ENCODE assay signal across 17 cellular contexts in genomic region chrY:13338694-13339093, GRCh38.
DNase-seq lines count a peak whose midpoint lies in the region; ATAC-seq, FAIRE-seq and TF ChIP-seq lines count a peak whose summit lies in the region.
"Had no signal": no experiment of that assay in that cellular context is flagged by ENCODE, and none has a peak within 500 bp of the region (broad histone marks: within the 10 kb centered on the region; RNA-seq: fewer than 3 reads in every experiment).

No MANE protein-coding gene starts in this region.

- POLR2A ChIA-PET in HepG2 (lab: Yijun Ruan, JAX), result no interaction called here

- peak overlapping the region; percentile 16 for H3K27ac Mint-ChIP-seq in activated naive CD8-positive, alpha-beta T cell
- H3K27ac Mint-ChIP-seq in activated naive CD8-positive, alpha-beta T cell treated with anti-CD3 and anti-CD28 coated beads, Interleukin-2, amount 50 U/mL, for 24 hours, result no peak overlapping the region

- H3K9me3 ChIP-seq in neutrophil, result no peaks in the 10 kb centered on the region
- H3K9me3 ChIP-seq in stomach, result no peaks in the 10 kb centered on the region
- no peaks in the 10 kb centered on the region for H3K9me3 ChIP-seq in HepG2 (ENCODE audit: low read length)

- H3K4me1 Mint-ChIP-seq in activated naive CD8-positive, alpha-beta T cell (ENCODE audit: low read depth), result peaks cover 14% of the 10 kb centered on the region
- H3K4me1 Mint-ChIP-seq in activated naive CD8-positive, alpha-beta T cell treated with anti-CD3 and anti-CD28 coated beads, Interleukin-2, amount 50 U/mL, for 24 hours, result peaks cover 9% of the 10 kb centered on the region

- WGBS in stomach, 5 donors, result 51 to 72% (median 64%) methylated on average over 4 of the region's 4 CpGs; no CpG with 5 or more reads in 2 of the 5 donors
- WGBS in HepG2 (ENCODE audit: low lambda C conversion rate), result 82% methylated on average over 4 of the region's 4 CpGs

- H4K20me1 ChIP-seq in HepG2 (ENCODE audit: insufficient read depth, low read length), result no peaks in the 10 kb centered on the region

- no peak overlapping the region for H3K4me2 ChIP-seq in HepG2 (ENCODE audit: low read depth, low read length)
- H3K4me2 ChIP-seq: PC-9 had no signal

- in situ Hi-C loops in HepG2 (cut with HindIII; ENCODE audit: extremely low pct_ligation_motif_present, low pct_unique_long_range_greater_than_20kb), result loop anchor here (25.0 kb wide), 2 partner anchors 426 to 851 kb away; partner anchors contain the start of gene DDX3Y

- TF ChIP-seq EP300 in stomach (IDR thresholded peaks at IDR 0.05) (no peak), HepG2 (IDR thresholded peaks at IDR 0.05; ENCODE audit: low read depth in 2 of 2, low read length in 2 of 2) (no peak), HepG2 (CRISPR knock-in tag; IDR thresholded peaks at IDR 0.05; ENCODE audit: borderline replicate concordance) (no peak)

- no peaks in the 10 kb centered on the region for H3K79me2 ChIP-seq in HepG2 (ENCODE audit: insufficient read depth, low read length)

- TF ChIP-seq CTCF in neutrophil (IDR thresholded peaks at IDR 0.05), result no peak
- TF ChIP-seq CTCF in stomach (IDR thresholded peaks at IDR 0.05), result no peak
- TF ChIP-seq CTCF in HepG2 (CRISPR knock-in tag; IDR thresholded peaks at IDR 0.05), result no peak
- TF ChIP-seq CTCF in GM10266 (IDR thresholded peaks at IDR 0.05; ENCODE audit: control insufficient read depth, insufficient read depth, low read depth, missing control alignments), result no peak

- peaks cover 14% of the 10 kb centered on the region for H3K36me3 ChIP-seq in neutrophil
- H3K36me3 ChIP-seq in stomach, result peaks cover 0 to 52% (median 0%) of the 10 kb centered on the region in 4 donors
- H3K36me3 ChIP-seq in HepG2 (replicated peaks in 1 of 2; ENCODE audit: control insufficient read depth in 1 of 2, insufficient read depth in 2 of 2, low read length in 2 of 2), result no peaks in the 10 kb centered on the region

- no peak overlapping the region for H3K9ac ChIP-seq in HepG2 (ENCODE audit: insufficient read depth, low read depth, low read length)

- no peak overlapping the region for H2AFZ ChIP-seq in HepG2 (ENCODE audit: low read length)
- H2AFZ ChIP-seq: PC-9 had no signal

- peak overlapping the region; percentile 67 for H3K27ac ChIP-seq in neutrophil
- no peak overlapping the region for H3K27ac ChIP-seq in stomach
- H3K27ac ChIP-seq in HepG2 (ENCODE audit: extremely low read length, insufficient read depth, low read length), result no peak overlapping the region
- H3K27ac ChIP-seq: PC-9 had no signal

- CTCF ChIA-PET in HepG2 (lab: Yijun Ruan, JAX; ENCODE audit: low intra/inter-chr PET ratio, low total read pairs), result no interaction called here

- intact Hi-C loops in stomach (cut with DNase I; ENCODE audit: low total_unique reads) (no loop called here), HepG2 (cut with micrococcal nuclease; ENCODE audit: unreplicated experiment) (no loop called here)

- H3K9me3 Mint-ChIP-seq in activated naive CD8-positive, alpha-beta T cell (ENCODE audit: low read depth), result no peaks in the 10 kb centered on the region
- H3K9me3 Mint-ChIP-seq in activated naive CD8-positive, alpha-beta T cell treated with anti-CD3 and anti-CD28 coated beads, Interleukin-2, amount 50 U/mL, for 24 hours, result no peaks in the 10 kb centered on the region
- H3K9me3 Mint-ChIP-seq: HFFc6 had no signal

- H3K36me3 Mint-ChIP-seq in activated naive CD8-positive, alpha-beta T cell, result peaks cover 10% of the 10 kb centered on the region
- H3K36me3 Mint-ChIP-seq in activated naive CD8-positive, alpha-beta T cell treated with anti-CD3 and anti-CD28 coated beads, Interleukin-2, amount 50 U/mL, for 24 hours (ENCODE audit: low read depth), result peaks cover 44% of the 10 kb centered on the region

- no peaks in the 10 kb centered on the region for H3K27me3 Mint-ChIP-seq in activated naive CD8-positive, alpha-beta T cell
- H3K27me3 Mint-ChIP-seq in activated naive CD8-positive, alpha-beta T cell treated with anti-CD3 and anti-CD28 coated beads, Interleukin-2, amount 50 U/mL, for 24 hours, result no peaks in the 10 kb centered on the region

- no peak overlapping the region for H3K4me3 ChIP-seq in neutrophil (ENCODE audit: low read depth in 1 of 2, low read length in 1 of 2)
- no peak overlapping the region for H3K4me3 ChIP-seq in stomach
- no peak overlapping the region for H3K4me3 ChIP-seq in HepG2 (replicated peaks in 1 of 3; ENCODE audit: insufficient read depth in 1 of 3, low read depth in 2 of 3, low read length in 3 of 3)
- H3K4me3 ChIP-seq: PC-9 had no signal

- no TSS peak for BruUV-seq in HepG2 (replicated peaks; lab: Mats Ljungman, UMichigan)

- no peak for FAIRE-seq in HepG2 (lab: Jason Lieb, UNC)
- FAIRE-seq: GM12891 had no signal

- H3K27me3 ChIP-seq in neutrophil (no peaks in the 10 kb centered on the region), stomach (no peaks in the 10 kb centered on the region), HepG2 (ENCODE audit: control insufficient read depth in 1 of 2, insufficient read depth in 2 of 2, low read length in 2 of 2) (no peaks in the 10 kb centered on the region)

- TF ChIP-seq RAD21 in HepG2 (CRISPR knock-in tag; IDR thresholded peaks at IDR 0.05), result no peak

- no peak for TF ChIP-seq POLR2A in stomach (IDR thresholded peaks at IDR 0.05)
- TF ChIP-seq POLR2A in HepG2 (IDR thresholded peaks at IDR 0.05; ENCODE audit: insufficient read depth in 1 of 2, low read depth in 2 of 2, low read length in 2 of 2), result no peak

- H3K4me1 ChIP-seq in neutrophil (ENCODE audit: control insufficient read depth in 1 of 2, insufficient read depth in 1 of 2, low read depth in 1 of 2, low read length in 1 of 2), result peaks cover 0 to 26% of the 10 kb centered on the region in 2 experiments
- H3K4me1 ChIP-seq in stomach, result peaks cover 0 to 7% (median 0%) of the 10 kb centered on the region in 4 donors
- no peaks in the 10 kb centered on the region for H3K4me1 ChIP-seq in HepG2 (ENCODE audit: insufficient read depth, low read length)

- ATAC-seq in activated naive CD8-positive, alpha-beta T cell treated with anti-CD3 and anti-CD28 coated beads, Interleukin-2, amount 50 U/mL, for 24 hours, result no peak
- ATAC-seq in HepG2 (no peak), GM21529 (IDR thresholded peaks at IDR 0.05; ENCODE audit: unreplicated experiment) (no peak)

- DNase-seq in activated naive CD8-positive, alpha-beta T cell treated with anti-CD3 and anti-CD28 coated beads, Interleukin-2, amount 50 U/mL, for 24 hours, result no peak
- DNase-seq in foreskin melanocyte (peak; percentile 2), stomach (no peak), HepG2 (ENCODE audit: low spot score) (no peak), GM10266 (ENCODE audit: extremely low spot score) (no peak)
- DNase-seq: 8988T, HFFc6, NCI-H1105 treated with DMSO at 0.1 percent for 48 hours, NCI-H187 treated with DMSO at 0.1 percent for 48 hours, NCI-H2171, NCI-H446 treated with DMSO at 0.1 percent for 48 hours, NCI-H748 treated with DMSO at 0.1 percent for 48 hours, PC-9 had no signal

- no peak overlapping the region for H3K4me3 Mint-ChIP-seq in activated naive CD8-positive, alpha-beta T cell
- H3K4me3 Mint-ChIP-seq in activated naive CD8-positive, alpha-beta T cell treated with anti-CD3 and anti-CD28 coated beads, Interleukin-2, amount 50 U/mL, for 24 hours, result no peak overlapping the region
- H3K4me3 Mint-ChIP-seq: HFFc6 had no signal

TF ChIP-seq in HepG2, 621 proteins besides CTCF, POLR2A, EP300 and RAD21 (continues in another document):
- TF ChIP-seq KDM2A (CRISPR knock-in tag; IDR thresholded peaks at IDR 0.05; ENCODE audit: borderline replicate concordance, low read depth) (no peak), PAF1 (CRISPR knock-in tag; IDR thresholded peaks at IDR 0.05) (no peak), ZNF225 (CRISPR knock-in tag; IDR thresholded peaks at IDR 0.05) (no peak), ZC3H13 (CRISPR knock-in tag; IDR thresholded peaks at IDR 0.05) (no peak), ADNP (CRISPR knock-in tag; IDR thresholded peaks at IDR 0.05) (no peak), GATA4 (IDR thresholded peaks at IDR 0.05; ENCODE audit: borderline replicate concordance, low read depth) (no peak), KLF9 (CRISPR knock-in tag; IDR thresholded peaks at IDR 0.05; ENCODE audit: low read depth) (no peak), RFX1 (IDR thresholded peaks at IDR 0.05) (no peak), ZNF709 (CRISPR knock-in tag; IDR thresholded peaks at IDR 0.05) (no peak), ZNF616 (CRISPR knock-in tag; IDR thresholded peaks at IDR 0.05; ENCODE audit: low read depth) (no peak), E2F5 (CRISPR knock-in tag; conservative IDR thresholded peaks at IDR 0.05) (no peak), ZNF207 (IDR thresholded peaks at IDR 0.05; ENCODE audit: borderline replicate concordance) (no peak), IRF1 (CRISPR knock-in tag; IDR thresholded peaks at IDR 0.05; ENCODE audit: low read depth) (no peak), ZNF292 (CRISPR knock-in tag; IDR thresholded peaks at IDR 0.05; ENCODE audit: borderline replicate concordance, low read depth) (no peak), TOPORS (CRISPR knock-in tag; IDR thresholded peaks at IDR 0.05) (no peak), ZMYM3 (CRISPR knock-in tag; IDR thresholded peaks at IDR 0.05) (no peak)
